ENCODE assay signal across 14 cellular contexts in the genomic region with DNA sequence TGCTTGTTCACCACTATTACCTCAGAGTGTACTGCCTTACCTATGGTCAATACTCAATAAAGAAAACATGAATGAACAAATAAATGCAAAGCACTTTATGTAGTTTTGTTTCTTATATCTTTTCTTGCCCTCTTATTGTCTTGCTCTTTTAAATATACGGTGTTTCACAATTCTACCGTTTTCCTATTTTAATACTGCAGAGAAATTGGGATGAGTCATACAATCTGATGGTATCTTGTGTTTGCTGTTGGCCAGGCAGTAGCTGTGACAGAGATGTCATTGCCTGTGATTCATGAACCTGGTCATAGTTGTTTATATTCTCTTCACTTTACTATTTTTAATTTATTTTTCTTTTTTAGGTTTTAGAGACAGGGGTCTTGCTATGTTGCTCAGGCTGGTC. TPM values are rescaled to one million over a fixed set of nuclear protein-coding genes. Genes with fewer than 3 reads are reported as not detected.
DNase-seq lines count a peak whose midpoint lies in the region; ATAC-seq and TF ChIP-seq lines count a peak whose summit lies in the region.
"Had no signal": no experiment of that assay in that cellular context is flagged by ENCODE, and none has a peak within 500 bp of the region (broad histone marks: within the 10 kb centered on the region; RNA-seq: fewer than 3 reads in every experiment).

No MANE protein-coding gene starts in this region.

- in situ Hi-C loops in mammary epithelial cell (cut with MboI; ENCODE audit: low sequenced_read_pairs in 2 of 2), result loop anchor here (5.0 to 10.0 kb wide), 2 partner anchors 83 to 271 kb away; no protein-coding TSS in a partner anchor

- no peaks in the 10 kb centered on the region for H4K20me1 ChIP-seq in PC-3 (ENCODE audit: low read length)
- H4K20me1 ChIP-seq in mammary epithelial cell (ENCODE audit: insufficient read depth, low read length), result no peaks in the 10 kb centered on the region

- no peaks in the 10 kb centered on the region for H3K27me3 ChIP-seq in PC-3 (ENCODE audit: low read length)
- H3K27me3 ChIP-seq in mammary epithelial cell (ENCODE audit: insufficient read depth, low read length), result no peaks in the 10 kb centered on the region

- no peaks in the 10 kb centered on the region for H3K36me3 ChIP-seq in PC-3 (ENCODE audit: low read depth, low read length)
- H3K36me3 ChIP-seq in mammary epithelial cell (ENCODE audit: insufficient read depth, low read length), result no peaks in the 10 kb centered on the region

- ATAC-seq in PC-3 (peak; percentile 94), HG02840 (IDR thresholded peaks at IDR 0.05; ENCODE audit: low FRiP score, unreplicated experiment) (no peak)
- ATAC-seq: stimulated activated naive B cell treated with anti-CD40 and anti-IgM and Interleukin-4, amounts not matched to agents 10 μg/mL and 1 μg/mL and 100 μg/mL, for 72 hours had no signal

- POLR2A ChIA-PET in PC-3 (lab: Charles Lee; ENCODE audit: unreplicated experiment), result no interaction called here

- H3K27ac ChIP-seq in PC-3 (ENCODE audit: low read length) (peak overlapping the region; percentile 87), mammary epithelial cell (ENCODE audit: insufficient read depth, low read depth, low read length) (no peak overlapping the region)

- CTCF ChIA-PET in PC-3 (lab: Charles Lee), result interaction anchor here (0.5 kb wide), 1 partner anchor 811 kb away, joined by 3 read pairs; no protein-coding TSS in a partner anchor
- CTCF ChIA-PET in mammary epithelial cell (lab: Charles Lee; ENCODE audit: low non-redundant PET), result no interaction called here

- H3K9ac ChIP-seq in PC-3 (ENCODE audit: low read length) (peak overlapping the region; percentile 24), mammary epithelial cell (ENCODE audit: insufficient read depth, low read length) (no peak overlapping the region)

- TF ChIP-seq CTCF in PC-3 (conservative IDR thresholded peaks at IDR 0.05; ENCODE audit: low read depth, low read length), result no peak
- no peak for TF ChIP-seq CTCF in mammary epithelial cell (conservative IDR thresholded peaks at IDR 0.05 in 1 of 2, IDR thresholded peaks at IDR 0.05 in 1 of 2; ENCODE audit: extremely low read depth in 1 of 2, insufficient read depth in 1 of 2, low read depth in 1 of 2, low read length in 2 of 2)

- peak; percentile 46 for DNase-seq in GM03348 (ENCODE audit: low spot score)
- peak; percentile 90 for DNase-seq in PC-3
- DNase-seq in mammary epithelial cell, result peak; percentile 67
- peak; percentile 20 for DNase-seq in non-pigmented ciliary epithelial cell (ENCODE audit: low read depth)
- no peak for DNase-seq in globus pallidus (ENCODE audit: low spot score)
- DNase-seq in NCI-H82 treated with DMSO at 0.1 percent for 48 hours (lab: John Stamatoyannopoulos, UW; ENCODE audit: unreplicated experiment), result no peak
- DNase-seq in activated CD4-positive, alpha-beta T cell treated with anti-CD3 and anti-CD28 coated beads, Interleukin-2, amount 50 U/mL, for 1 hour, result no peak
- DNase-seq: activated CD4-positive, alpha-beta T cell treated with anti-CD3 and anti-CD28 coated beads, Interleukin-2, amount 50 U/mL, for 48 hours; cortex of kidney; hypothalamus; MM.1S; stimulated activated CD4-positive, alpha-beta T cell treated with anti-CD3 and anti-CD28 coated beads, Interleukin-1b, Interleukin-23, amount 100 ng/mL, for 48 hours; stimulated activated naive B cell treated with anti-CD40 and anti-IgM and Interleukin-4, amounts not matched to agents 10 μg/mL and 1 μg/mL and 100 μg/mL, for 72 hours had no signal

- peak overlapping the region; percentile 81 for H3K4me2 ChIP-seq in PC-3 (ENCODE audit: low read length)
- H3K4me2 ChIP-seq in mammary epithelial cell (ENCODE audit: insufficient read depth, low read depth, low read length), result no peak overlapping the region

- H3K9me3 ChIP-seq in PC-3 (ENCODE audit: low read length) (no peaks in the 10 kb centered on the region), mammary epithelial cell (replicated peaks; ENCODE audit: insufficient read depth, low read length) (no peaks in the 10 kb centered on the region)

- H3K79me2 ChIP-seq in PC-3 (ENCODE audit: low read length), result 0 out of 2 replicates have a peak, but pooled peaks cover 3% of the 10 kb centered on the region
- H3K79me2 ChIP-seq in mammary epithelial cell (ENCODE audit: insufficient read depth, low read length), result no peaks in the 10 kb centered on the region

- intact Hi-C loops in PC-3 (cut with micrococcal nuclease) (loop anchor here (5.0 to 10.0 kb wide), 3 partner anchors 186 to 561 kb away; no protein-coding TSS in a partner anchor), mammary epithelial cell (cut with micrococcal nuclease) (loop anchor here (5.0 kb wide), 1 partner anchor 561 kb away; no protein-coding TSS in a partner anchor)

- H3K4me1 ChIP-seq in PC-3 (ENCODE audit: insufficient read depth, low read length) (peaks cover 38% of the 10 kb centered on the region), mammary epithelial cell (ENCODE audit: insufficient read depth, low read length) (no peaks in the 10 kb centered on the region)

- peak overlapping the region; percentile 29; the same call in 1 of the 2 replicates for H3K4me3 ChIP-seq in PC-3 (ENCODE audit: low read length)
- H3K4me3 ChIP-seq in mammary epithelial cell (replicated peaks in 1 of 3; ENCODE audit: insufficient read depth in 1 of 3, low read depth in 2 of 3, low read length in 3 of 3), result no peak overlapping the region

- H3K9me2 ChIP-seq in PC-3 (replicated peaks; ENCODE audit: low read length), result no peaks in the 10 kb centered on the region

- BruUV-seq in PC-3 (replicated peaks; lab: Mats Ljungman, UMichigan) (no TSS peak), mammary epithelial cell (replicated peaks; lab: Mats Ljungman, UMichigan) (no TSS peak)

- WGBS in mammary epithelial cell (ENCODE audit: low coverage, missing lambda C conversion rate), result 37% methylated on average over 2 of the region's 2 CpGs

- peak overlapping the region; percentile 52; the same call in 1 of the 2 replicates for H2AFZ ChIP-seq in PC-3 (ENCODE audit: low read length)
- H2AFZ ChIP-seq in mammary epithelial cell (ENCODE audit: low read depth, low read length), result no peak overlapping the region

- dilution Hi-C loops in mammary epithelial cell (cut with HindIII; ENCODE audit: low sequenced_read_pairs), result no loop called here

- no peaks in the 10 kb centered on the region for H3F3A ChIP-seq in PC-3 (ENCODE audit: low read length, unreplicated experiment)

RNA-seq across cellular contexts. Expression of gene SERP1, which starts 48.3 kb away (rescaled TPM):
- total RNA-seq in PC-3 (2014; rRNA removed) (439 and 552 TPM in 2 replicates), mammary epithelial cell (100 to 1,000 TPM in 1 of 2 donors, 10 to 100 TPM in 1; 95.2 to 140 TPM)
- polyA plus RNA-seq in mammary epithelial cell, result 50.5 TPM
- 24.3 TPM for polyA minus RNA-seq in mammary epithelial cell

RNA-seq across cellular contexts. Expression of gene EIF2A, which starts 48.6 kb away (rescaled TPM):
- 67.9 and 92.4 TPM in 2 replicates for total RNA-seq in PC-3 (2014; rRNA removed)
- 100 to 1,000 TPM in 1 of 2 donors, 10 to 100 TPM in 1; 76.6 to 140 TPM for total RNA-seq in mammary epithelial cell
- 133 TPM for polyA plus RNA-seq in mammary epithelial cell
- polyA minus RNA-seq in mammary epithelial cell, result 67.7 TPM

Comparison
In these comparisons a context has a peak if more than half of its experiments do, and no peak if none do; other contexts are left out.
1. DNase-seq: peak in GM03348 (single experiment), PC-3 (single experiment), mammary epithelial cell (single experiment) and non-pigmented ciliary epithelial cell (single experiment); none in globus pallidus (single experiment), NCI-H82 treated with DMSO at 0.1 percent for 48 hours (single experiment) and activated CD4-positive, alpha-beta T cell treated with anti-CD3 and anti-CD28 coated beads, Interleukin-2, amount 50 U/mL, for 1 hour (single experiment).